In genomic region chr1:201546093-201546492, GRCh38 we compare ENCODE assay signal across 10 cellular contexts. TPM values are rescaled to one million over a fixed set of nuclear protein-coding genes. Genes with fewer than 3 reads are reported as not detected.
DNase-seq lines count a peak whose midpoint lies in the region; ATAC-seq, FAIRE-seq and TF ChIP-seq lines count a peak whose summit lies in the region.
"Had no signal": no experiment of that assay in that cellular context is flagged by ENCODE, and none has a peak within 500 bp of the region (broad histone marks: within the 10 kb centered on the region; RNA-seq: fewer than 3 reads in every experiment).

No MANE protein-coding gene starts in this region.

- POLR2A ChIA-PET in SK-N-SH (lab: Yijun Ruan, JAX) = no interaction called here

- WGBS in SK-N-SH (ENCODE audit: low lambda C conversion rate) = 71% methylated on average over 9 of the region's 9 CpGs
- 34% methylated on average over 7 of the region's 9 CpGs for WGBS in right lobe of liver (ENCODE audit: insufficient coverage, low coverage, low lambda C conversion rate, missing lambda C conversion rate)

- H3K27ac ChIP-seq in SK-N-SH (ENCODE audit: low read depth in 2 of 2, low read length in 1 of 2) = no peak overlapping the region; a peak in 1 of 4 replicates
- no peak overlapping the region for H3K27ac ChIP-seq in right lobe of liver

- no peaks in the 10 kb centered on the region for H3K9me3 Mint-ChIP-seq in Calu3 (ENCODE audit: low read depth, unreplicated experiment)
- H3K9me3 Mint-ChIP-seq: central memory CD8-positive, alpha-beta T cell had no signal

- H3K36me3 Mint-ChIP-seq in Calu3 (ENCODE audit: insufficient read depth, unreplicated experiment) = no peaks in the 10 kb centered on the region

- H3F3A ChIP-seq in SK-N-SH (replicated peaks; ENCODE audit: insufficient read depth) = peaks cover 52% of the 10 kb centered on the region

- no peak overlapping the region for H3K4me3 ChIP-seq in SK-N-SH (ENCODE audit: low read depth in 2 of 2, low read length in 1 of 2)
- H3K4me3 ChIP-seq in right lobe of liver = no peak overlapping the region

- peaks cover 55% of the 10 kb centered on the region for H4K20me1 ChIP-seq in SK-N-SH (ENCODE audit: insufficient read depth)

- no peak for FAIRE-seq in GM12892 (lab: Jason Lieb, UNC)

- H3K4me1 Mint-ChIP-seq in Calu3 (ENCODE audit: low read depth, unreplicated experiment) = peaks cover 39% of the 10 kb centered on the region

- no peak for TF ChIP-seq EP300 in SK-N-SH (IDR thresholded peaks at IDR 0.05; ENCODE audit: borderline replicate concordance in 1 of 2, low read depth in 1 of 2, low read length in 1 of 2)

- intact Hi-C loops in Calu3 (cut with micrococcal nuclease; ENCODE audit: unreplicated experiment) (no loop called here), right lobe of liver (cut with DNase I) (no loop called here)

- no TSS peak for BruUV-seq in Calu3 (replicated peaks; lab: Mats Ljungman, UMichigan)

- peak overlapping the region; percentile 30; the same call in 1 of the 2 replicates for H3K4me2 ChIP-seq in SK-N-SH

- no peak overlapping the region for H2AFZ ChIP-seq in SK-N-SH (ENCODE audit: low read depth)

- H3K27me3 Mint-ChIP-seq in Calu3 (ENCODE audit: unreplicated experiment) = no peaks in the 10 kb centered on the region

- TF ChIP-seq RAD21 in SK-N-SH (IDR thresholded peaks at IDR 0.05; ENCODE audit: low read length) = no peak

- H3K36me3 ChIP-seq in SK-N-SH (replicated peaks in 1 of 2; ENCODE audit: control insufficient read depth in 1 of 2, insufficient read depth in 2 of 2, low read length in 1 of 2) (peaks cover 0 to 17% of the 10 kb centered on the region in 2 experiments), right lobe of liver (no peaks in the 10 kb centered on the region)

- peak; percentile 52 for DNase-seq in Calu3
- DNase-seq in HuH-7 (ENCODE audit: low spot score) = peak; percentile 50
- DNase-seq in SK-N-SH = peak; percentile 35
- DNase-seq in right lobe of liver = no peak
- DNase-seq in GM12892 (ENCODE audit: insufficient read length) = no peak
- no peak for DNase-seq in NCI-H2196 (lab: John Stamatoyannopoulos, UW; ENCODE audit: unreplicated experiment)
- DNase-seq in T-helper 1 cell = no peak
- DNase-seq: hypothalamus had no signal

- ATAC-seq in right lobe of liver (peak in 3 of 4 donors; percentile 29 to 34 (median 33)), GM21423 (IDR thresholded peaks at IDR 0.05; ENCODE audit: unreplicated experiment) (no peak)

- TF ChIP-seq CTCF in Calu3 (IDR thresholded peaks at IDR 0.05; ENCODE audit: unreplicated experiment) (peak; percentile 26), SK-N-SH (IDR thresholded peaks at IDR 0.05) (peak; percentile 23), right lobe of liver (IDR thresholded peaks at IDR 0.05) (no peak)

- peaks cover 100% of the 10 kb centered on the region for H3K79me2 ChIP-seq in SK-N-SH (ENCODE audit: insufficient read depth)

- CTCF ChIA-PET in Calu3 (lab: Charles Lee) (interaction anchor here (0.6 to 1.0 kb wide), 2 partner anchors 12 to 305 kb away, joined by 3 to 6 read pairs; no protein-coding TSS in a partner anchor), SK-N-SH (lab: Yijun Ruan, JAX) (interaction anchor here (0.8 to 4.3 kb wide), 9 partner anchors 12 to 350 kb away, joined by 3 to 18 read pairs (median 8); no protein-coding TSS in a partner anchor)

- H3K27me3 ChIP-seq in SK-N-SH (ENCODE audit: insufficient read depth) (no peaks in the 10 kb centered on the region), right lobe of liver (no peaks in the 10 kb centered on the region)

- H3K4me1 ChIP-seq in SK-N-SH (ENCODE audit: control insufficient read depth in 1 of 2, insufficient read depth in 2 of 2, low read depth in 1 of 2, low read length in 1 of 2) (peaks cover 14 to 35% of the 10 kb centered on the region in 2 experiments), right lobe of liver (no peaks in the 10 kb centered on the region)

- H3K9ac ChIP-seq in SK-N-SH = no peak overlapping the region

- H3K4me3 Mint-ChIP-seq in Calu3 (ENCODE audit: low read depth, unreplicated experiment) = no peak overlapping the region
- H3K4me3 Mint-ChIP-seq: central memory CD8-positive, alpha-beta T cell had no signal

- no peak for TF ChIP-seq POLR2A in right lobe of liver (IDR thresholded peaks at IDR 0.05)
- no peak for TF ChIP-seq POLR2A in GM12892 (IDR thresholded peaks at IDR 0.05; ENCODE audit: low read depth, low read length)

- H3K9me3 ChIP-seq in SK-N-SH = no peaks in the 10 kb centered on the region
- H3K9me3 ChIP-seq in right lobe of liver = no peaks in the 10 kb centered on the region

- no peaks in the 10 kb centered on the region for H3K9me2 ChIP-seq in SK-N-SH

- no peak overlapping the region for H3K27ac Mint-ChIP-seq in Calu3 (ENCODE audit: unreplicated experiment)

TF ChIP-seq in SK-N-SH, 30 proteins besides CTCF, POLR2A, EP300 and RAD21 (continues in another document):
- TF ChIP-seq, protein P1, sequence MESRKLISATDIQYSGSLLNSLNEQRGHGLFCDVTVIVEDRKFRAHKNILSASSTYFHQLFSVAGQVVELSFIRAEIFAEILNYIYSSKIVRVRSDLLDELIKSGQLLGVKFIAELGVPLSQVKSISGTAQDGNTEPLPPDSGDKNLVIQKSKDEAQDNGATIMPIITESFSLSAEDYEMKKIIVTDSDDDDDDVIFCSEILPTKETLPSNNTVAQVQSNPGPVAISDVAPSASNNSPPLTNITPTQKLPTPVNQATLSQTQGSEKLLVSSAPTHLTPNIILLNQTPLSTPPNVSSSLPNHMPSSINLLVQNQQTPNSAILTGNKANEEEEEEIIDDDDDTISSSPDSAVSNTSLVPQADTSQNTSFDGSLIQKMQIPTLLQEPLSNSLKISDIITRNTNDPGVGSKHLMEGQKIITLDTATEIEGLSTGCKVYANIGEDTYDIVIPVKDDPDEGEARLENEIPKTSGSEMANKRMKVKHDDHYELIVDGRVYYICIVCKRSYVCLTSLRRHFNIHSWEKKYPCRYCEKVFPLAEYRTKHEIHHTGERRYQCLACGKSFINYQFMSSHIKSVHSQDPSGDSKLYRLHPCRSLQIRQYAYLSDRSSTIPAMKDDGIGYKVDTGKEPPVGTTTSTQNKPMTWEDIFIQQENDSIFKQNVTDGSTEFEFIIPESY (IDR thresholded peaks at IDR 0.05; ENCODE audit: borderline replicate concordance, low read depth) = no peak
- no peak for TF ChIP-seq TCF12 (IDR thresholded peaks at IDR 0.05)
- TF ChIP-seq RFX5 (IDR thresholded peaks at IDR 0.05; ENCODE audit: low read length) = no peak
- TF ChIP-seq TEAD4 (IDR thresholded peaks at IDR 0.05; ENCODE audit: borderline replicate concordance, insufficient read depth) = no peak
- TF ChIP-seq CHD2 (IDR thresholded peaks at IDR 0.05; ENCODE audit: low read length, partially characterized antibody) = no peak
- TF ChIP-seq, protein P2, sequence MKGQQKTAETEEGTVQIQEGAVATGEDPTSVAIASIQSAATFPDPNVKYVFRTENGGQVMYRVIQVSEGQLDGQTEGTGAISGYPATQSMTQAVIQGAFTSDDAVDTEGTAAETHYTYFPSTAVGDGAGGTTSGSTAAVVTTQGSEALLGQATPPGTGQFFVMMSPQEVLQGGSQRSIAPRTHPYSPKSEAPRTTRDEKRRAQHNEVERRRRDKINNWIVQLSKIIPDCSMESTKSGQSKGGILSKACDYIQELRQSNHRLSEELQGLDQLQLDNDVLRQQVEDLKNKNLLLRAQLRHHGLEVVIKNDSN (IDR thresholded peaks at IDR 0.05; ENCODE audit: borderline replicate concordance, low read depth) = no peak
- TF ChIP-seq, protein P3, sequence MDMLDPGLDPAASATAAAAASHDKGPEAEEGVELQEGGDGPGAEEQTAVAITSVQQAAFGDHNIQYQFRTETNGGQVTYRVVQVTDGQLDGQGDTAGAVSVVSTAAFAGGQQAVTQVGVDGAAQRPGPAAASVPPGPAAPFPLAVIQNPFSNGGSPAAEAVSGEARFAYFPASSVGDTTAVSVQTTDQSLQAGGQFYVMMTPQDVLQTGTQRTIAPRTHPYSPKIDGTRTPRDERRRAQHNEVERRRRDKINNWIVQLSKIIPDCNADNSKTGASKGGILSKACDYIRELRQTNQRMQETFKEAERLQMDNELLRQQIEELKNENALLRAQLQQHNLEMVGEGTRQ (IDR thresholded peaks at IDR 0.05; ENCODE audit: borderline replicate concordance, low read depth, low read length) = no peak
- no peak for TF ChIP-seq MEF2A (IDR thresholded peaks at IDR 0.05; ENCODE audit: borderline replicate concordance, low read depth)
- TF ChIP-seq SMC3 (IDR thresholded peaks at IDR 0.05; ENCODE audit: low read depth, low read length) = no peak

RNA-seq across cellular contexts. Expression of gene NAV1, which starts 7.2 kb away (rescaled TPM):
- total RNA-seq in Calu3 (2022) = 13.1 and 24.8 TPM in 2 replicates
- 13.3 and 16.1 TPM in 2 replicates for polyA plus RNA-seq in SK-N-SH (2012; rRNA removed)
- 11.1 and 14.3 TPM in 2 replicates for polyA plus RNA-seq in SK-N-SH (2012; cell fraction: cytosol; rRNA removed)
- polyA plus RNA-seq in SK-N-SH (2012; cell fraction: nucleus; rRNA removed) = 39.7 and 44.9 TPM in 2 replicates
- 1 to 10 TPM; 2.1 to 7.4 (median 3.7) TPM for total RNA-seq in right lobe of liver
- 0.61 TPM for polyA plus RNA-seq in GM12892 (2012; ENCODE audit: missing spikeins)

RNA-seq across cellular contexts. Expression of gene CSRP1, which starts 39.2 kb away (rescaled TPM):
- total RNA-seq in Calu3 (2022) (69.9 and 73.5 TPM in 2 replicates), right lobe of liver (100 to 1,000 TPM in 2 of 6 experiments, 10 to 100 TPM in 4; 54.9 to 158 (median 87.0) TPM)
- 317 and 373 TPM in 2 replicates for polyA plus RNA-seq in SK-N-SH (2012; rRNA removed)
- polyA plus RNA-seq in SK-N-SH (2012; cell fraction: cytosol; rRNA removed) = 237 and 288 TPM in 2 replicates
- polyA plus RNA-seq in SK-N-SH (2012; cell fraction: nucleus; rRNA removed) = 358 and 396 TPM in 2 replicates
- polyA plus RNA-seq in GM12892 (2012; ENCODE audit: missing spikeins) = 35.2 TPM

Comparison
In these comparisons a context has a peak if more than half of its experiments do, and no peak if none do; other contexts are left out.
1. DNase-seq: peak in Calu3 (single experiment), HuH-7 (single experiment) and SK-N-SH (single experiment); none in right lobe of liver (0 of 3), GM12892 (single experiment), NCI-H2196 (single experiment) and T-helper 1 cell (0 of 5).
2. CTCF ChIP-seq: peak in Calu3 (single experiment) and SK-N-SH (single experiment); none in right lobe of liver (0 of 4).